ENCODE assay signal across 8 cellular contexts in genomic region chr6:47476794-47477496, GRCh38.
DNase-seq lines count a peak whose midpoint lies in the region; ATAC-seq and TF ChIP-seq lines count a peak whose summit lies in the region.

No MANE protein-coding gene starts in this region.

- H3K9me3 ChIP-seq in ES-I3 (ENCODE audit: control insufficient read depth, insufficient read depth, low read length), result no peaks in the 10 kb centered on the region

- no peak for ATAC-seq in HG03442 (IDR thresholded peaks at IDR 0.05; ENCODE audit: unreplicated experiment)

- peak overlapping the region; percentile 93 for H3K9ac ChIP-seq in ES-I3 (ENCODE audit: low read depth, low read length)

- in situ Hi-C loops in GM13977 (cut with MboI; ENCODE audit: low pct_unique_long_range_greater_than_20kb, low sequenced_read_pairs, unreplicated experiment), result no loop called here

- peaks cover 11% of the 10 kb centered on the region for H3K4me1 ChIP-seq in ES-I3 (ENCODE audit: insufficient read depth, low read length)

- TF ChIP-seq CTCF in choroid plexus epithelial cell (conservative IDR thresholded peaks at IDR 0.05; ENCODE audit: low read depth, low read length) (no peak), GM13977 (IDR thresholded peaks at IDR 0.05; ENCODE audit: extremely low read depth, insufficient read depth, missing control alignments) (no peak)

- no peaks in the 10 kb centered on the region for H3K36me3 ChIP-seq in ES-I3 (ENCODE audit: insufficient read depth, low read length)

- DNase-seq in NAMALWA (ENCODE audit: low spot score) (peak; percentile 44), choroid plexus epithelial cell (ENCODE audit: low read depth) (no peak), midbrain (lab: John Stamatoyannopoulos, UW) (peak; percentile 51), germinal center (ENCODE audit: low spot score) (no peak), NCI-H2081 treated with DMSO at 0.1 percent for 48 hours (lab: John Stamatoyannopoulos, UW) (no peak), GM13977 (ENCODE audit: low spot score) (no peak)

- peak overlapping the region; percentile 90 for H3K4me3 ChIP-seq in choroid plexus epithelial cell (ENCODE audit: low read depth, low read length)

Comparison
In these comparisons a context has a peak if more than half of its experiments do, and no peak if none do; other contexts are left out.
1. DNase-seq: peak in NAMALWA (single experiment) and midbrain (single experiment); none in choroid plexus epithelial cell (single experiment), germinal center (single experiment), NCI-H2081 treated with DMSO at 0.1 percent for 48 hours (single experiment) and GM13977 (single experiment).